Comparison of ENCODE assay signal across 8 cellular contexts in genomic region chr1:248824701-248825100, GRCh38. TPM values are rescaled to one million over a fixed set of nuclear protein-coding genes. Genes with fewer than 3 reads are reported as not detected.
DNase-seq lines count a peak whose midpoint lies in the region; ATAC-seq and TF ChIP-seq lines count a peak whose summit lies in the region.

No MANE protein-coding gene starts in this region.

- peaks cover 27% of the 10 kb centered on the region; the same call in 1 of the 2 replicates for H3K36me3 ChIP-seq in OCI-LY1 (ENCODE audit: insufficient read depth, low read length)
- no peaks in the 10 kb centered on the region for H3K36me3 ChIP-seq in endocrine pancreas (ENCODE audit: control insufficient read depth, insufficient read depth, low read length)

- H3K27ac Mint-ChIP-seq in CD14-positive monocyte, result peak overlapping the region; percentile 96 to 100 (median 99)
- no peak overlapping the region for H3K27ac Mint-ChIP-seq in neural crest cell (ENCODE audit: unreplicated experiment)

- H3K4me1 Mint-ChIP-seq in CD14-positive monocyte, result peaks cover 77% of the 10 kb centered on the region
- H3K4me1 Mint-ChIP-seq in neural crest cell, result peaks cover 28% of the 10 kb centered on the region

- H3K27me3 Mint-ChIP-seq in CD14-positive monocyte (ENCODE audit: low read depth in 3 of 3) (no peaks in the 10 kb centered on the region), neural crest cell (ENCODE audit: low read depth) (no peaks in the 10 kb centered on the region)

- no peaks in the 10 kb centered on the region for H3K79me2 ChIP-seq in OCI-LY1 (ENCODE audit: insufficient read depth, low read length)

- peaks cover 46% of the 10 kb centered on the region for H3K4me1 ChIP-seq in OCI-LY1 (ENCODE audit: insufficient read depth, low read length, severe bottlenecking)
- H3K4me1 ChIP-seq in endocrine pancreas (ENCODE audit: control insufficient read depth, insufficient read depth, low read length), result peaks cover 11% of the 10 kb centered on the region

- ATAC-seq in HG03045 (IDR thresholded peaks at IDR 0.05; ENCODE audit: unreplicated experiment) (no peak), GM19328 (IDR thresholded peaks at IDR 0.05; ENCODE audit: unreplicated experiment) (no peak)

- H3K9me3 ChIP-seq in OCI-LY1 (ENCODE audit: low read length) (no peaks in the 10 kb centered on the region), endocrine pancreas (ENCODE audit: control insufficient read depth, low read length) (no peaks in the 10 kb centered on the region)

- H3K4me3 Mint-ChIP-seq in CD14-positive monocyte (peak overlapping the region; percentile 90 to 100), neural crest cell (peak overlapping the region; percentile 92)

- H3K9ac ChIP-seq in OCI-LY1 (ENCODE audit: low read length) (peak overlapping the region; percentile 88; the same call in 1 of the 2 replicates), endocrine pancreas (ENCODE audit: control insufficient read depth, insufficient read depth, low read length) (peak overlapping the region; percentile 90)

- H3K36me3 Mint-ChIP-seq in CD14-positive monocyte, result peaks cover 37 to 44% of the 10 kb centered on the region in 2 donors
- H3K36me3 Mint-ChIP-seq in neural crest cell (ENCODE audit: low read depth), result no peaks in the 10 kb centered on the region

- DNase-seq in CD14-positive monocyte (ENCODE audit: low spot score), result no peak
- DNase-seq in neural crest cell (ENCODE audit: low read depth, low spot score), result no peak
- no peak for DNase-seq in NCI-H748 treated with DMSO at 0.1 percent for 48 hours (lab: John Stamatoyannopoulos, UW)
- DNase-seq in NCI-H748 (lab: John Stamatoyannopoulos, UW; ENCODE audit: unreplicated experiment), result no peak

- no peaks in the 10 kb centered on the region for H4K20me1 ChIP-seq in OCI-LY1 (ENCODE audit: insufficient read depth, low read length)

- TF ChIP-seq CTCF in CD14-positive monocyte (IDR thresholded peaks at IDR 0.05) (no peak), OCI-LY1 (IDR thresholded peaks at IDR 0.05; ENCODE audit: low read length) (no peak), neural crest cell (conservative IDR thresholded peaks at IDR 0.05) (no peak)

- H3K4me3 ChIP-seq in OCI-LY1 (ENCODE audit: low read depth, low read length, poor library complexity, severe bottlenecking) (peak overlapping the region; percentile 77), endocrine pancreas (ENCODE audit: control insufficient read depth, insufficient read depth, low read length) (no peak overlapping the region)

- no peaks in the 10 kb centered on the region for H3F3A ChIP-seq in OCI-LY1 (ENCODE audit: insufficient read depth, low read length)

- H3K27me3 ChIP-seq in OCI-LY1 (ENCODE audit: insufficient read depth, low read length) (no peaks in the 10 kb centered on the region), endocrine pancreas (ENCODE audit: control insufficient read depth, insufficient read depth, low read length) (no peaks in the 10 kb centered on the region)

- H3K27ac ChIP-seq in OCI-LY1 (ENCODE audit: low read depth, low read length, poor library complexity, severe bottlenecking), result no peak overlapping the region

- H3K9me3 Mint-ChIP-seq in CD14-positive monocyte (peaks cover 0 to 1% (median 0%) of the 10 kb centered on the region in 7 donors), neural crest cell (no peaks in the 10 kb centered on the region)

- H2AFZ ChIP-seq in OCI-LY1 (ENCODE audit: low read length), result no peak overlapping the region

- no peaks in the 10 kb centered on the region for H3K9me2 ChIP-seq in OCI-LY1 (ENCODE audit: low read depth, low read length)

- intact Hi-C loops in CD14-positive monocyte (cut with micrococcal nuclease), result no loop called here

- H3K4me2 ChIP-seq in OCI-LY1 (ENCODE audit: low read length), result peak overlapping the region; percentile 76

RNA-seq across cellular contexts. Expression of gene SH3BP5L, which starts 1.0 kb away (rescaled TPM):
- polyA plus RNA-seq in CD14-positive monocyte, result 1 to 10 TPM; 4.0 to 4.3 TPM
- 26.9 and 28.9 TPM in 2 replicates for total RNA-seq in neural crest cell

RNA-seq across cellular contexts. Expression of gene ZNF672, which starts 13.3 kb away (rescaled TPM):
- 10 to 100 TPM; 23.4 to 23.9 TPM for polyA plus RNA-seq in CD14-positive monocyte
- total RNA-seq in neural crest cell, result 44.4 and 46.8 TPM in 2 replicates

RNA-seq across cellular contexts. Expression of gene ZNF692, which starts 34.2 kb away (rescaled TPM):
- 1 to 10 TPM; 2.2 to 2.4 TPM for polyA plus RNA-seq in CD14-positive monocyte
- 72.5 and 72.8 TPM in 2 replicates for total RNA-seq in neural crest cell
